Comparison of ENCODE assay signal across 8 cellular contexts in the genomic region with DNA sequence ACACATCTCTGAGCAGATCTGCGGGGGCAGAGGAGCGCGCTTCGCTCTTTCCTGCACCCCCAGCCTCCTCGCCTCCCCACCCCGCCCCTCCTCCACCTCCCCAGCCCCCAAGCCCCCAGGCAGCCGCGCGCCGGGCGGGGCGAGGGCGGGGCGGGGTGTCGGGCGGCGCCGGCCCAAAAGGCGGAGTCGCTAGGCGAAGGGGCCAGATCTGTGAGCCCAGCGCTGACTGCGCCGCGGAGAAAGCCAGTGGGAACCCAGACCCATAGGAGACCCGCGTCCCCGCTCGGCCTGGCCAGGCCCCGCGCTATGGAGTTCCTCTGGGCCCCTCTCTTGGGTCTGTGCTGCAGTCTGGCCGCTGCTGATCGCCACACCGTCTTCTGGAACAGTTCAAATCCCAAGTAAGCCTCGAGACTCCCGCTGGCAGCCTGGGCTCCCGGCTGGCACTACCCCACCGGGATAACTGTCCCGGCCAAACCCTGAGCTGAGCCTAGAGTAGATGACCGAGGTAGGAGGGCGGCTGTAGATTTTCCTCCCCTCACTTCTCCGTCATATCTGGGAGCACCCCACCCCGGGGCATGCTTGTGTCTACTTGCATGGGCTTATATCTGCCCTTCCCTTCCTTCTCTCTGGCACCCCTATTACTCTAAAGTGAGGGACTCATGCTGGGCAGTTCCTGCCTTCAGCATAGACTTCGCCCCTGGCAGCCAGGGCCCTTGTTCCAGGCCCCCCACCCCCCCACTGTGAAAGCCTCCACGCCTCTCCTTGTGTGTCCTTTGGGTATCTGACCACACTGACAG. TPM values are rescaled to one million over a fixed set of nuclear protein-coding genes. Genes with fewer than 3 reads are reported as not detected.
A peak's percentile ranks its signal among the peaks of the same experiment; 100 is the strongest.
DNase-seq lines count a peak whose midpoint lies in the region; ATAC-seq and TF ChIP-seq lines count a peak whose summit lies in the region.

A gene with protein sequence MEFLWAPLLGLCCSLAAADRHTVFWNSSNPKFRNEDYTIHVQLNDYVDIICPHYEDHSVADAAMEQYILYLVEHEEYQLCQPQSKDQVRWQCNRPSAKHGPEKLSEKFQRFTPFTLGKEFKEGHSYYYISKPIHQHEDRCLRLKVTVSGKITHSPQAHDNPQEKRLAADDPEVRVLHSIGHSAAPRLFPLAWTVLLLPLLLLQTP (plus strand): TSS at position 205 of the 797 bp plus-strand sequence. CDS start 102 bp downstream, at position 307.

- peak within 1 kb of the TSS; percentile 92 for H3K27ac Mint-ChIP-seq in osteocyte (ENCODE audit: unreplicated experiment)

- no peak for TF ChIP-seq CTCF in osteocyte (IDR thresholded peaks at IDR 0.05)

- peaks cover 68% of the 10 kb centered on the region for H3K4me1 Mint-ChIP-seq in osteocyte (ENCODE audit: unreplicated experiment)

- intact Hi-C loops in left cardiac atrium (cut with DNase I): loop anchor here in 1 of 2 donors (5.0 kb wide), 1 partner anchor 36 kb away; no protein-coding TSS in a partner anchor

- peaks cover 5% of the 10 kb centered on the region for H3K36me3 Mint-ChIP-seq in osteocyte (ENCODE audit: unreplicated experiment)

- H3K9me3 Mint-ChIP-seq in osteocyte (ENCODE audit: unreplicated experiment): no peaks in the 10 kb centered on the region

- H3K27ac ChIP-seq in angular gyrus (ENCODE audit: low read depth, low read length): peak within 1 kb of the TSS; percentile 98

- H3K27me3 Mint-ChIP-seq in osteocyte (ENCODE audit: unreplicated experiment): no peaks in the 10 kb centered on the region

- peak within 1 kb of the TSS; percentile 85 for H3K4me3 Mint-ChIP-seq in osteocyte (ENCODE audit: unreplicated experiment)

- peak; percentile 53 to 54 for DNase-seq in NCI-H2081 (lab: John Stamatoyannopoulos, UW)
- no peak for DNase-seq in NCI-H2081 treated with DMSO at 0.1 percent for 48 hours (lab: John Stamatoyannopoulos, UW)
- peak; percentile 24 for DNase-seq in RPMI7951 (ENCODE audit: low read depth)
- peak; percentile 82 for DNase-seq in left cardiac atrium
- no peak for DNase-seq in osteocyte (ENCODE audit: extremely low spot score, unreplicated experiment)
- DNase-seq in NCI-H1092 (lab: John Stamatoyannopoulos, UW): no peak
- no peak for DNase-seq in NK-92 (lab: John Stamatoyannopoulos, UW; ENCODE audit: unreplicated experiment)

- peak; percentile 74 to 75 for ATAC-seq in left cardiac atrium

RNA-seq across cellular contexts. Expression of the gene that starts here (rescaled TPM):
- total RNA-seq in RPMI7951 (2014; rRNA removed; shearing (Covaris generic)): 0.59 and 2.5 TPM in 2 replicates
- 10 to 100 TPM; 33.3 to 39.1 TPM for total RNA-seq in left cardiac atrium
- total RNA-seq in osteocyte: 29.3 and 31.3 TPM in 2 replicates

Comparison
In these comparisons a context has a peak if more than half of its experiments do, and no peak if none do; other contexts are left out.
1. DNase-seq: peak in NCI-H2081 (2 of 2), RPMI7951 (single experiment) and left cardiac atrium (single experiment); none in NCI-H2081 treated with DMSO at 0.1 percent for 48 hours (single experiment), osteocyte (single experiment), NCI-H1092 (single experiment) and NK-92 (single experiment).